22 cellular contexts compared by ENCODE assay signal in the genomic region with DNA sequence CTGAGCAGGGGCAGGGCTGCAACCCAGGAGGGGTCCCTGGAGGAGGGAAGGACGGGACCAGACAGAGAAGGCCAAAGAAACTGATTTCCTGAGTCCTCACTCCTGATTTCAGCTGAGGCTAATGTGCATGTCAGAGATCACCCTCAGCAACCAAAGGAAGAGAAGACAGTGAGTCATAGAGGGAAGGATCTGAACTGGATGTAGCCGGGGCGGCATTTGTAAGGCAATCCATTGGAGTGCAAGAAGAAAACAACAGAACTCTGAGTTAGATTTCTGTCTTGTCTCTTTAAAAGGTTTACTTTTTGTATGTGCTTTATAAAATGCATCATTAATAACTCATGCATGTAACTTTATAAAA.
DNase-seq lines count a peak whose midpoint lies in the region; ATAC-seq and TF ChIP-seq lines count a peak whose summit lies in the region.
"Had no signal": no experiment of that assay in that cellular context is flagged by ENCODE, and none has a peak within 500 bp of the region (broad histone marks: within the 10 kb centered on the region; RNA-seq: fewer than 3 reads in every experiment).

No MANE protein-coding gene starts in this region.

- peak overlapping the region; percentile 78 for H3K27ac ChIP-seq in mesodermal cell (ENCODE audit: low read depth, low read length, severe bottlenecking)
- no peak overlapping the region for H3K27ac ChIP-seq in CD8-positive, alpha-beta T cell (ENCODE audit: low read depth, low read length)
- H3K27ac ChIP-seq: neutrophil, upper lobe of right lung, WERI-Rb-1 had no signal

- DNase-seq in NT2/D1 (ENCODE audit: low read depth, low spot score) (peak; percentile 16), astrocyte of the spinal cord (ENCODE audit: low read depth, low spot score) (peak; percentile 22), stromal cell of bone marrow (ENCODE audit: low read depth) (peak; percentile 11), retina (no peak), DMS79 treated with DMSO at 0.1 percent for 48 hours (lab: John Stamatoyannopoulos, UW) (no peak)
- DNase-seq in CD8-positive, alpha-beta T cell, result no peak
- DNase-seq: activated CD4-positive, alpha-beta T cell treated with anti-CD3 and anti-CD28 coated beads, Interleukin-2, amount 50 U/mL, for 4 hours; activated gamma-delta T cell treated with Interleukin-2 at 50 U/mL for 16 hours; effector CD4-positive, alpha-beta T cell; glutamatergic neuron; left colon; NCI-H1436 treated with DMSO at 0.1 percent for 48 hours; NCI-H526 treated with DMSO at 0.1 percent for 48 hours; SHP77; upper lobe of right lung had no signal

- H3K4me1 ChIP-seq in NT2/D1 (ENCODE audit: insufficient read depth, insufficient read length) (no peaks in the 10 kb centered on the region), mesodermal cell (ENCODE audit: control insufficient read depth, insufficient read depth, low read length, poor library complexity, severe bottlenecking) (peaks cover 9% of the 10 kb centered on the region)
- no peaks in the 10 kb centered on the region for H3K4me1 ChIP-seq in CD8-positive, alpha-beta T cell (ENCODE audit: insufficient read depth, low read length)
- H3K4me1 ChIP-seq: HAP-1, upper lobe of right lung had no signal

- H3K4me1 Mint-ChIP-seq in CD8-positive, alpha-beta T cell (ENCODE audit: low read depth), result no peaks in the 10 kb centered on the region
- H3K4me1 Mint-ChIP-seq: B cell; central memory CD8-positive, alpha-beta T cell; mesothelial cell of epicardium had no signal

- intact Hi-C loops in CD8-positive, alpha-beta T cell (cut with DNase I, micrococcal nuclease), result no loop called here

- H3K4me3 ChIP-seq in NT2/D1 (ENCODE audit: insufficient read length, low read depth) (no peak overlapping the region), astrocyte of the spinal cord (ENCODE audit: low read depth, low read length) (no peak overlapping the region), mesodermal cell (ENCODE audit: extremely low read depth, insufficient read depth, low read length, poor library complexity, severe bottlenecking) (no peak overlapping the region)
- no peak overlapping the region for H3K4me3 ChIP-seq in CD8-positive, alpha-beta T cell (ENCODE audit: low read depth, low read length)
- H3K4me3 ChIP-seq: HAP-1, upper lobe of right lung had no signal

- POLR2A ChIA-PET in CD8-positive, alpha-beta T cell (lab: Charles Lee), result no interaction called here

- no peak overlapping the region for H3K9ac ChIP-seq in NT2/D1 (ENCODE audit: insufficient read length, low read depth)

- no peaks in the 10 kb centered on the region for H3K9me3 Mint-ChIP-seq in CD8-positive, alpha-beta T cell
- H3K9me3 Mint-ChIP-seq: central memory CD8-positive, alpha-beta T cell had no signal

- H3K27ac Mint-ChIP-seq in CD8-positive, alpha-beta T cell, result no peak overlapping the region
- H3K27ac Mint-ChIP-seq: B cell, mesothelial cell of epicardium had no signal

- ATAC-seq in CD8-positive, alpha-beta T cell, result no peak
- ATAC-seq: left colon, upper lobe of right lung had no signal

- H3K27me3 ChIP-seq in NT2/D1 (ENCODE audit: insufficient read depth, insufficient read length), result no peaks in the 10 kb centered on the region
- no peaks in the 10 kb centered on the region for H3K27me3 ChIP-seq in CD8-positive, alpha-beta T cell (ENCODE audit: insufficient read depth, low read length)
- H3K27me3 ChIP-seq: upper lobe of right lung had no signal

- TF ChIP-seq CTCF in astrocyte of the spinal cord (IDR thresholded peaks at IDR 0.05; ENCODE audit: low read depth, low read length), result no peak
- no peak for TF ChIP-seq CTCF in CD8-positive, alpha-beta T cell (IDR thresholded peaks at IDR 0.05)

- H3K36me3 Mint-ChIP-seq in CD8-positive, alpha-beta T cell, result no peaks in the 10 kb centered on the region
- H3K36me3 Mint-ChIP-seq: mesothelial cell of epicardium had no signal

- H3K4me3 Mint-ChIP-seq in CD8-positive, alpha-beta T cell, result no peak overlapping the region
- H3K4me3 Mint-ChIP-seq: B cell; central memory CD8-positive, alpha-beta T cell; mesothelial cell of epicardium had no signal

- no peaks in the 10 kb centered on the region for H3K36me3 ChIP-seq in NT2/D1 (ENCODE audit: insufficient read depth, insufficient read length, low read length)
- H3K36me3 ChIP-seq in mesodermal cell (ENCODE audit: control insufficient read depth, insufficient read depth, low read length), result no peaks in the 10 kb centered on the region
- H3K36me3 ChIP-seq in CD8-positive, alpha-beta T cell (ENCODE audit: insufficient read depth, low read length), result no peaks in the 10 kb centered on the region
- H3K36me3 ChIP-seq: HAP-1, neutrophil, upper lobe of right lung, WERI-Rb-1 had no signal

- in situ Hi-C loops in astrocyte of the spinal cord (cut with HindIII; ENCODE audit: low sequenced_read_pairs), result no loop called here

- CTCF ChIA-PET in CD8-positive, alpha-beta T cell (lab: Charles Lee), result no interaction called here

- H3K9me3 ChIP-seq in NT2/D1 (ENCODE audit: insufficient read depth, low read length), result 0 out of 2 replicates have a peak, but pooled peaks cover 10% of the 10 kb centered on the region
- H3K9me3 ChIP-seq in mesodermal cell (ENCODE audit: control insufficient read depth, low read length), result no peaks in the 10 kb centered on the region
- H3K9me3 ChIP-seq in CD8-positive, alpha-beta T cell (ENCODE audit: low read length), result no peaks in the 10 kb centered on the region
- H3K9me3 ChIP-seq: HAP-1, neutrophil, upper lobe of right lung had no signal

- peaks cover 26% of the 10 kb centered on the region for H3K27me3 Mint-ChIP-seq in CD8-positive, alpha-beta T cell (ENCODE audit: low read depth)

- 64 to 81% methylated on average over 3 of the region's 3 CpGs for WGBS in mesodermal cell (ENCODE audit: insufficient coverage in 2 of 2), 2 experiments

Comparison
In these comparisons a context has a peak if more than half of its experiments do, and no peak if none do; other contexts are left out.
1. DNase-seq: peak in NT2/D1 (single experiment), astrocyte of the spinal cord (single experiment) and stromal cell of bone marrow (single experiment); none in retina (single experiment), DMS79 treated with DMSO at 0.1 percent for 48 hours (single experiment) and CD8-positive, alpha-beta T cell (0 of 7).